Comparison of ENCODE assay signal across 23 cellular contexts in the genomic region with DNA sequence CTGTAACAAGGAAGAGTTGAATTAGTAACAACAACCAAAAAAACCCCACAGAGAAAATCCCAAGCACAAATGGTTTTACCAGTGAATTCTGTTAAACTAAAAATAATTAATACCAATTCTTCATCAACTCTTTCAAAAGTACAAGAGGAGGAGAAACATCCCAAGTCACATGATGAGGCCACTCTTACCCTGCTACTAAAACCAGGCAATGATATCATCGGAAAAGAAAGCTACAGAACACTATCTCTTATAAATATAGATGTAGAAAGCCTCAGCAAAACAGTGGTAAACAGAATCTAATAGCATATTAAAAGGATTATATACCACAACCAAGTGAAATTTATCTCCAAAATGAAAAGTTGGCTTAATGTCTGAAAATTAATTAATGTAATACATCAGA.
"Had no signal": no experiment of that assay in that cellular context is flagged by ENCODE, and none has a peak within 500 bp of the region (broad histone marks: within the 10 kb centered on the region; RNA-seq: fewer than 3 reads in every experiment).

No MANE protein-coding gene starts in this region.

- FAIRE-seq: urothelium cell line had no signal

- DNase-seq: stimulated activated CD4-positive, alpha-beta T cell treated with anti-CD3 and anti-CD28 coated beads, Interleukin-2, amount 100 ng/mL, for 48 hours; stimulated activated CD4-positive, alpha-beta T cell treated with anti-CD3 and anti-CD28 coated beads, Interleukin-4, amount 100 ng/mL, for 1 hour; stimulated activated CD4-positive, alpha-beta T cell treated with anti-CD3 and anti-CD28 coated beads, Interleukin-4, amount 100 ng/mL, for 24 hours; stimulated activated CD4-positive, alpha-beta T cell treated with anti-CD3 and anti-CD28 coated beads, Interleukin-4, amount 100 ng/mL, for 4 hours; stimulated activated CD8-positive, alpha-beta memory T cell treated with anti-CD3 and anti-CD28 coated beads, Interleukin-4, amount 100 ng/mL, for 48 hours; stimulated activated naive B cell treated with anti-CD40 and anti-IgM and Interleukin-4, amounts not matched to agents 10 μg/mL and 1 μg/mL and 100 μg/mL, for 72 hours; stimulated activated naive CD4-positive, alpha-beta T cell; stimulated activated naive CD4-positive, alpha-beta T cell treated with Interleukin-2 at 50 U/mL for 16 hours; stimulated activated naive CD8-positive, alpha-beta T cell treated with anti-CD3 and anti-CD28 coated beads, Interleukin-15, amount 100 ng/mL, for 72 hours; stimulated activated naive CD8-positive, alpha-beta T cell treated with anti-CD3 and anti-CD28 coated beads, Interleukin-15, Interleukin-2, amounts not matched to agents 100 U/mL and 50 U/mL, for 24 hours; stomach; substantia nigra; testis; thyroid gland; tibial artery; transverse colon; trophoblast cell; upper lobe of left lung; upper lobe of right lung; uterus had no signal

- ATAC-seq: stimulated activated effector memory CD8-positive, alpha-beta T cell treated with anti-CD3 and anti-CD28 coated beads, Interleukin-12 subunit alpha, Interleukin-12 subunit beta, amount 100 ng/mL, for 72 hours; stimulated activated memory B cell treated with anti-CD40 and anti-IgM and Interleukin-4, amounts not matched to agents 10 μg/mL and 1 μg/mL and 100 μg/mL, for 72 hours; stimulated activated naive CD8-positive, alpha-beta T cell treated with anti-CD3 and anti-CD28 coated beads, Interleukin-15, amount 100 ng/mL, for 72 hours; stimulated activated naive CD8-positive, alpha-beta T cell treated with anti-CD3 and anti-CD28 coated beads, Interleukin-15, Interleukin-2, amounts not matched to agents 100 U/mL and 50 U/mL, for 24 hours; upper lobe of right lung had no signal
